14 cellular contexts compared by ENCODE assay signal in genomic region chr18:22557160-22557941, GRCh38.
DNase-seq lines count a peak whose midpoint lies in the region; ATAC-seq and TF ChIP-seq lines count a peak whose summit lies in the region.
"Had no signal": no experiment of that assay in that cellular context is flagged by ENCODE, and none has a peak within 500 bp of the region (broad histone marks: within the 10 kb centered on the region; RNA-seq: fewer than 3 reads in every experiment).

No MANE protein-coding gene starts in this region.

- H3K27me3 ChIP-seq in spleen (replicated peaks in 1 of 7) = peaks cover 0 to 45% (median 14%) of the 10 kb centered on the region in 7 donors
- H3K27me3 ChIP-seq: MG63, SJCRH30, vagina had no signal

- DNase-seq in MV-4-11 (lab: John Stamatoyannopoulos, UW) (peak; percentile 16), SKM-1 (lab: John Stamatoyannopoulos, UW; ENCODE audit: unreplicated experiment) (peak; percentile 71), fibroblast of villous mesenchyme (ENCODE audit: low read depth) (peak; percentile 4), spleen (no peak), cerebellar nuclear complex (lab: John Stamatoyannopoulos, UW) (no peak)
- DNase-seq: activated CD4-positive, alpha-beta memory T cell treated with anti-CD3 and anti-CD28 coated beads, Interleukin-2, amount 10 ng/mL, durations not matched to agents 7 days and 5 days; DMS53; SJCRH30 had no signal

- no peak for TF ChIP-seq CTCF in fibroblast of villous mesenchyme (IDR thresholded peaks at IDR 0.05; ENCODE audit: insufficient read depth, low read depth, low read length)
- no peak for TF ChIP-seq CTCF in spleen (IDR thresholded peaks at IDR 0.05 in 8 of 11, conservative IDR thresholded peaks at IDR 0.05 in 3 of 11)

- H3K4me3 ChIP-seq in fibroblast of villous mesenchyme (ENCODE audit: low read depth, low read length) (no peak overlapping the region), spleen (no peak overlapping the region)
- H3K4me3 ChIP-seq: MG63, SJCRH30, vagina had no signal

- peaks cover 0 to 25% (median 14%) of the 10 kb centered on the region in 6 donors for H3K4me1 ChIP-seq in spleen
- H3K4me1 ChIP-seq: SJCRH30 had no signal

- no peaks in the 10 kb centered on the region for H3K36me3 ChIP-seq in spleen
- H3K36me3 ChIP-seq: MG63, neutrophil, SJCRH30, vagina had no signal

- 68 to 75% (median 71%) methylated on average over 12 of the region's 12 CpGs for WGBS in spleen, 5 donors

- TF ChIP-seq POLR2A in spleen (IDR thresholded peaks at IDR 0.05) = no peak

- intact Hi-C loops in spleen (cut with DNase I; ENCODE audit: low total_unique reads) = loop anchor here (10.0 kb wide), 2 partner anchors 63 to 383 kb away; no protein-coding TSS in a partner anchor

- no peaks in the 10 kb centered on the region for H3K9me3 ChIP-seq in spleen
- H3K9me3 ChIP-seq: MG63, SJCRH30, vagina had no signal

- no peak for ATAC-seq in GM21447 (IDR thresholded peaks at IDR 0.05; ENCODE audit: unreplicated experiment)
- no peak for ATAC-seq in HG02840 (IDR thresholded peaks at IDR 0.05; ENCODE audit: low FRiP score, unreplicated experiment)
- ATAC-seq: stimulated activated memory B cell treated with anti-CD40 and anti-IgM and Interleukin-4, amounts not matched to agents 10 μg/mL and 1 μg/mL and 100 μg/mL, for 72 hours had no signal

- peak overlapping the region in 6 of 8 donors; percentile 8 to 90 (median 61) for H3K27ac ChIP-seq in spleen
- H3K27ac ChIP-seq: neutrophil, SJCRH30, vagina had no signal

Comparison
In these comparisons a context has a peak if more than half of its experiments do, and no peak if none do; other contexts are left out.
1. DNase-seq: peak in MV-4-11 (single experiment), SKM-1 (single experiment) and fibroblast of villous mesenchyme (single experiment); none in spleen (single experiment) and cerebellar nuclear complex (0 of 2).